ENCODE assay signal across 28 cellular contexts in the genomic region with DNA sequence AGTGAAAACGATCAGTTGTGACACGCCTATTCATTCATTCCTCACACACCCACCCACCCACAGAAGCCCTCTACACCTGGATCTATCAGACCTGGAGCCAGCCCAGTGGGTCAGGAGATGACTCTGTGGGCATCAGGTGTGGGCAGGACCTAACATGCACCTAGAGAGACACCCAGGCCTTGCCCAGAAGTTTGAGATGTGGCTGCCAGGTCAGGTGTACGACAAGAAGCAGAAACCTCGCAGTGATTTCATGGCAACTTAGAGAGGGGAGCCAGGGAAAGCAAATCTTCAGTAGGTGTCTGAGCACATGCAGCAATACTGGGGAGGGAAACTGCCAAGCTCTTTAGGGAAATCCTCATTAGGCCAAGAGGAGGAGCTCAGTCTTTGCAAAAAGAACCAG.
A peak's percentile ranks its signal among the peaks of the same experiment; 100 is the strongest.
DNase-seq lines count a peak whose midpoint lies in the region; ATAC-seq, FAIRE-seq and TF ChIP-seq lines count a peak whose summit lies in the region.
"Had no signal": no experiment of that assay in that cellular context is flagged by ENCODE, and none has a peak within 500 bp of the region (broad histone marks: within the 10 kb centered on the region; RNA-seq: fewer than 3 reads in every experiment).

No MANE protein-coding gene starts in this region.

- ATAC-seq in HG03378 (IDR thresholded peaks at IDR 0.05; ENCODE audit: unreplicated experiment), result no peak
- ATAC-seq: heart right ventricle; lower lobe of right lung; natural killer cell treated with Interleukin-12 subunit alpha and Interleukin-12 subunit beta and Interleukin-15 and Interleukin-18, amount 100 ng/mL, for 72 hours had no signal

- peaks cover 20% of the 10 kb centered on the region for H3F3A ChIP-seq in smooth muscle cell (ENCODE audit: low read depth)

- peak overlapping the region; percentile 8 for H2AFZ ChIP-seq in keratinocyte (ENCODE audit: control insufficient read depth, low read length)
- H2AFZ ChIP-seq in smooth muscle cell (ENCODE audit: low read depth), result no peak overlapping the region

- H4K20me1 ChIP-seq in keratinocyte (ENCODE audit: control insufficient read depth, extremely low read depth, insufficient read depth, low read length), result no peaks in the 10 kb centered on the region
- no peaks in the 10 kb centered on the region for H4K20me1 ChIP-seq in smooth muscle cell (ENCODE audit: low read depth)

- dilution Hi-C loops in keratinocyte (cut with MboI; ENCODE audit: extremely low pct_ligation_motif_present, low sequenced_read_pairs), result no loop called here

- H3K27ac ChIP-seq in keratinocyte (ENCODE audit: control insufficient read depth, insufficient read depth, low read length) (no peak overlapping the region), smooth muscle cell (ENCODE audit: low read depth) (peak overlapping the region; percentile 92), small intestine (ENCODE audit: low read depth in 1 of 2, low read length in 1 of 2) (no peak overlapping the region)
- H3K27ac ChIP-seq: colonic mucosa, lower lobe of right lung, WERI-Rb-1 had no signal

- 72% methylated on average over 4 of the region's 4 CpGs for WGBS in smooth muscle cell (ENCODE audit: low lambda C conversion rate)
- 82 to 89% (median 86%) methylated on average over 4 of the region's 4 CpGs for WGBS in small intestine, 3 donors

- H3K9me3 ChIP-seq in keratinocyte (ENCODE audit: control insufficient read depth, low read depth, low read length) (no peaks in the 10 kb centered on the region), smooth muscle cell (replicated peaks; ENCODE audit: low read depth) (no peaks in the 10 kb centered on the region), small intestine (ENCODE audit: control insufficient read depth, low read depth) (no peaks in the 10 kb centered on the region)
- H3K9me3 ChIP-seq: colonic mucosa, heart right ventricle, lower lobe of right lung, thyroid gland had no signal

- peak overlapping the region; percentile 53 for H3K4me2 ChIP-seq in keratinocyte (ENCODE audit: control insufficient read depth, extremely low read depth, insufficient read depth, low read depth, low read length)
- H3K4me2 ChIP-seq in smooth muscle cell, result peak overlapping the region; percentile 71

- H3K79me2 ChIP-seq in keratinocyte (ENCODE audit: control insufficient read depth, insufficient read depth, low read length) (no peaks in the 10 kb centered on the region), smooth muscle cell (ENCODE audit: low read depth) (no peaks in the 10 kb centered on the region)

- no peaks in the 10 kb centered on the region for H3K9me1 ChIP-seq in keratinocyte (ENCODE audit: control insufficient read depth, extremely low read depth, insufficient read depth, low read length)

- TF ChIP-seq POLR2A in GM12891 (IDR thresholded peaks at IDR 0.05; ENCODE audit: low read depth, low read length), result no peak

- no peak for TF ChIP-seq CTCF in bronchial epithelial cell (IDR thresholded peaks at IDR 0.05; ENCODE audit: insufficient read depth, low read length, severe bottlenecking)
- no peak for TF ChIP-seq CTCF in keratinocyte (optimal IDR thresholded peaks at IDR 0.05 in 1 of 3, IDR thresholded peaks at IDR 0.05 in 1 of 3, conservative IDR thresholded peaks at IDR 0.05 in 1 of 3; ENCODE audit: extremely low read depth in 1 of 3, insufficient read depth in 2 of 3, low read length in 3 of 3)
- TF ChIP-seq CTCF in smooth muscle cell (IDR thresholded peaks at IDR 0.05; ENCODE audit: borderline replicate concordance, insufficient read depth, poor library complexity, severe bottlenecking), result no peak

- FAIRE-seq in bronchial epithelial cell (lab: Jason Lieb, UNC) (no peak), keratinocyte (lab: Jason Lieb, UNC) (peak; percentile 53), small intestine (lab: Jason Lieb, UNC) (no peak), GM12891 (lab: Jason Lieb, UNC) (no peak)

- H3K9ac ChIP-seq in keratinocyte (ENCODE audit: control insufficient read depth, extremely low read depth, insufficient read depth, low read length) (no peak overlapping the region), smooth muscle cell (ENCODE audit: low read depth) (no peak overlapping the region)

- H3K36me3 ChIP-seq in bronchial epithelial cell (ENCODE audit: control insufficient read depth, insufficient read depth, low read length) (no peaks in the 10 kb centered on the region), keratinocyte (ENCODE audit: control insufficient read depth in 2 of 2, extremely low read depth in 1 of 2, insufficient read depth in 2 of 2, low read length in 2 of 2) (no peaks in the 10 kb centered on the region), smooth muscle cell (ENCODE audit: low read depth) (no peaks in the 10 kb centered on the region), small intestine (ENCODE audit: control insufficient read depth in 2 of 2, insufficient read depth in 2 of 2, low read length in 2 of 2) (no peaks in the 10 kb centered on the region)
- H3K36me3 ChIP-seq: colonic mucosa, heart right ventricle, lower lobe of right lung, thyroid gland, WERI-Rb-1 had no signal

- H3K27me3 ChIP-seq in bronchial epithelial cell (ENCODE audit: control insufficient read depth, insufficient read depth, low read length), result no peaks in the 10 kb centered on the region
- H3K27me3 ChIP-seq in keratinocyte (ENCODE audit: control insufficient read depth, extremely low read depth, insufficient read depth, low read length), result no peaks in the 10 kb centered on the region
- no peaks in the 10 kb centered on the region for H3K27me3 ChIP-seq in smooth muscle cell (ENCODE audit: low read depth)
- no peaks in the 10 kb centered on the region for H3K27me3 ChIP-seq in small intestine (ENCODE audit: control insufficient read depth in 2 of 2, insufficient read depth in 2 of 2, low read length in 2 of 2)
- H3K27me3 ChIP-seq: colonic mucosa, heart right ventricle, thyroid gland had no signal

- H3K4me3 ChIP-seq in bronchial epithelial cell (ENCODE audit: low read depth, low read length) (no peak overlapping the region), keratinocyte (ENCODE audit: control insufficient read depth in 2 of 3, extremely low read depth in 1 of 3, insufficient read depth in 2 of 3, low read depth in 1 of 3, low read length in 3 of 3) (no peak overlapping the region), smooth muscle cell (no peak overlapping the region), small intestine (ENCODE audit: low read depth in 1 of 2, low read length in 2 of 2) (no peak overlapping the region)
- H3K4me3 ChIP-seq: colonic mucosa, heart right ventricle, lower lobe of right lung, thyroid gland had no signal

- DNase-seq in ELF-1 (ENCODE audit: low read depth, low spot score), result peak; percentile 46
- peak; percentile 38 for DNase-seq in bronchial epithelial cell (ENCODE audit: low read depth)
- DNase-seq in keratinocyte (ENCODE audit: low read depth, low spot score), result no peak
- no peak for DNase-seq in smooth muscle cell (lab: John Stamatoyannopoulos, UW; ENCODE audit: unreplicated experiment)
- DNase-seq in DMS 273 treated with DMSO at 0.1 percent for 48 hours (lab: John Stamatoyannopoulos, UW), result no peak
- no peak for DNase-seq in small intestine
- no peak for DNase-seq in GM12891 (ENCODE audit: insufficient read length, low spot score)
- DNase-seq: activated CD4-positive, alpha-beta T cell treated with anti-CD3 and anti-CD28 coated beads, Interleukin-2, amount 10 ng/mL, durations not matched to agents 7 days and 5 days; activated effector memory CD4-positive, alpha-beta T cell treated with anti-CD3 and anti-CD28 coated beads, Interleukin-2, amount 50 U/mL, for 16 hours; activated naive CD8-positive, alpha-beta T cell treated with anti-CD3 and anti-CD28 coated beads, Interleukin-2, amount 10 ng/mL, durations not matched to agents 7 days and 5 days; activated T-cell treated with anti-CD3 and anti-CD28 coated beads, Interleukin-2, amount 50 U/mL, for 1 hour; aorta; colonic mucosa; DMS153; effector CD8-positive, alpha-beta T cell; heart right ventricle; IMR-90; kidney glomerular epithelial cell; lower lobe of right lung; NCI-H446 treated with DMSO at 0.1 percent for 48 hours; retina; RPMI8226; stimulated activated CD4-positive, alpha-beta T cell treated with anti-CD3 and anti-CD28 coated beads, Interleukin-2, amount 100 ng/mL, for 24 hours; T1000; thyroid gland; WERI-Rb-1 had no signal

- H3K4me1 ChIP-seq in keratinocyte (ENCODE audit: control insufficient read depth, extremely low read depth, insufficient read depth, low read length) (peaks cover 34% of the 10 kb centered on the region), smooth muscle cell (ENCODE audit: low read depth) (peaks cover 37% of the 10 kb centered on the region), small intestine (ENCODE audit: control insufficient read depth in 2 of 2, insufficient read depth in 1 of 2, low read depth in 1 of 2, low read length in 1 of 2) (peaks cover 0 to 4% of the 10 kb centered on the region in 2 donors)
- H3K4me1 ChIP-seq: colonic mucosa had no signal

TF ChIP-seq in GM12891, 5 proteins besides CTCF, POLR2A, EP300 and RAD21:
- TF ChIP-seq PAX5 (IDR thresholded peaks at IDR 0.05; ENCODE audit: insufficient read depth, low read length, severe bottlenecking) (no peak), TAF1 (IDR thresholded peaks at IDR 0.05; ENCODE audit: low read depth, low read length) (no peak), POU2F2 (IDR thresholded peaks at IDR 0.05; ENCODE audit: low read depth, low read length) (no peak), POLR2AphosphoS5 (IDR thresholded peaks at IDR 0.05; ENCODE audit: low read depth, low read length) (no peak), SPI1 (IDR thresholded peaks at IDR 0.05; ENCODE audit: low read depth, low read length) (no peak)
TF ChIP-seq in GM12891: peak in this region for 0.

Comparison
In these comparisons a context has a peak if more than half of its experiments do, and no peak if none do; other contexts are left out.
1. DNase-seq: peak in ELF-1 (single experiment) and bronchial epithelial cell (single experiment); none in keratinocyte (single experiment), smooth muscle cell (single experiment), DMS 273 treated with DMSO at 0.1 percent for 48 hours (single experiment), small intestine (single experiment) and GM12891 (single experiment).